8 cellular contexts compared by ENCODE assay signal in genomic region chr11:134125507-134125906, GRCh38. TPM values are rescaled to one million over a fixed set of nuclear protein-coding genes. Genes with fewer than 3 reads are reported as not detected.
DNase-seq lines count a peak whose midpoint lies in the region; ATAC-seq, FAIRE-seq and TF ChIP-seq lines count a peak whose summit lies in the region.
"Had no signal": no experiment of that assay in that cellular context is flagged by ENCODE, and none has a peak within 500 bp of the region (broad histone marks: within the 10 kb centered on the region; RNA-seq: fewer than 3 reads in every experiment).

No MANE protein-coding gene starts in this region.

- no peaks in the 10 kb centered on the region for H3K9me3 ChIP-seq in muscle layer of duodenum (ENCODE audit: control insufficient read depth in 1 of 2, low read length in 2 of 2)
- no peaks in the 10 kb centered on the region for H3K9me3 ChIP-seq in thyroid gland

- H3K4me3 Mint-ChIP-seq in endothelial cell (ENCODE audit: unreplicated experiment): peak overlapping the region; percentile 87

- H3K4me1 ChIP-seq in muscle layer of duodenum (ENCODE audit: control insufficient read depth in 1 of 2, insufficient read depth in 2 of 2, low read length in 2 of 2) (peaks cover 6 to 32% of the 10 kb centered on the region in 2 donors), thyroid gland (peaks cover 4 to 5% of the 10 kb centered on the region in 2 donors)

- H3K4me1 Mint-ChIP-seq in endothelial cell (ENCODE audit: unreplicated experiment): peaks cover 78% of the 10 kb centered on the region

- DNase-seq in endothelial cell (ENCODE audit: low spot score) (no peak), thyroid gland (no peak), D721Med (ENCODE audit: insufficient read length, low spot score) (no peak), 8988T (no peak)
- DNase-seq in activated CD4-positive, alpha-beta T cell treated with anti-CD3 and anti-CD28 coated beads, Interleukin-2, amount 50 U/mL, for 1 hour: no peak

- FAIRE-seq in D721Med (lab: Jason Lieb, UNC): no peak
- FAIRE-seq: colon had no signal

- H3K36me3 ChIP-seq in muscle layer of duodenum (ENCODE audit: control insufficient read depth in 1 of 2, insufficient read depth in 2 of 2, low read length in 2 of 2) (peaks cover 0 to 1% of the 10 kb centered on the region in 2 donors), thyroid gland (no peaks in the 10 kb centered on the region)

- ATAC-seq in SK-N-SH treated with all-trans-retinoic acid at 6 μM for 48 hours: peak; percentile 29

- H3K4me3 ChIP-seq in muscle layer of duodenum (ENCODE audit: low read depth in 1 of 2, low read length in 2 of 2) (peak overlapping the region; percentile 52 to 64), thyroid gland (replicated peaks in 1 of 3) (no peak overlapping the region)

- peaks cover 31% of the 10 kb centered on the region for H3K36me3 Mint-ChIP-seq in endothelial cell (ENCODE audit: low read depth, unreplicated experiment)

- TF ChIP-seq CTCF in endothelial cell (IDR thresholded peaks at IDR 0.05; ENCODE audit: unreplicated experiment) (no peak), thyroid gland (IDR thresholded peaks at IDR 0.05) (no peak), D721Med (IDR thresholded peaks at IDR 0.05; ENCODE audit: insufficient read depth, missing control alignments) (no peak)

- TF ChIP-seq POLR2A in thyroid gland (IDR thresholded peaks at IDR 0.05): no peak

- H3K27me3 Mint-ChIP-seq in endothelial cell (ENCODE audit: unreplicated experiment): peaks cover 8% of the 10 kb centered on the region

- H3K27ac ChIP-seq in muscle layer of duodenum (ENCODE audit: low read length) (peak overlapping the region; percentile 79), thyroid gland (peak overlapping the region in 2 of 3 donors; percentile 22 to 44)

- peak overlapping the region; percentile 92 for H3K27ac Mint-ChIP-seq in endothelial cell (ENCODE audit: unreplicated experiment)

- H3K9me3 Mint-ChIP-seq in endothelial cell (ENCODE audit: unreplicated experiment): no peaks in the 10 kb centered on the region

- intact Hi-C loops in thyroid gland (cut with DNase I): no loop called here

- H3K27me3 ChIP-seq in muscle layer of duodenum (ENCODE audit: low read depth, low read length) (peaks cover 10% of the 10 kb centered on the region), thyroid gland (no peaks in the 10 kb centered on the region)

- WGBS in thyroid gland, 2 donors: 63 to 74% methylated on average over 9 of the region's 9 CpGs

TF ChIP-seq in SK-N-SH treated with all-trans-retinoic acid at 6 μM for 48 hours, 23 proteins besides CTCF, POLR2A, EP300 and RAD21:
- no peak for TF ChIP-seq ZFP3 (CRISPR knock-in tag; IDR thresholded peaks at IDR 0.05)
- no peak for TF ChIP-seq ISL1 (CRISPR knock-in tag; IDR thresholded peaks at IDR 0.05)
- no peak for TF ChIP-seq TOX (CRISPR knock-in tag; IDR thresholded peaks at IDR 0.05; ENCODE audit: borderline replicate concordance)
- no peak for TF ChIP-seq ZC3H10 (CRISPR knock-in tag; IDR thresholded peaks at IDR 0.05)
- TF ChIP-seq TCF4 (CRISPR knock-in tag; IDR thresholded peaks at IDR 0.05; ENCODE audit: borderline replicate concordance): no peak
- no peak for TF ChIP-seq PPARA (CRISPR knock-in tag; IDR thresholded peaks at IDR 0.05; ENCODE audit: borderline replicate concordance)
- TF ChIP-seq ZFP30 (CRISPR knock-in tag; IDR thresholded peaks at IDR 0.05): no peak
- TF ChIP-seq ARNTL (CRISPR knock-in tag; IDR thresholded peaks at IDR 0.05; ENCODE audit: borderline replicate concordance, low read depth): no peak
- no peak for TF ChIP-seq ZNF8 (CRISPR knock-in tag; IDR thresholded peaks at IDR 0.05)
- TF ChIP-seq ESRRG (CRISPR knock-in tag; IDR thresholded peaks at IDR 0.05): no peak
- TF ChIP-seq CSRNP3 (CRISPR knock-in tag; IDR thresholded peaks at IDR 0.05): no peak
- TF ChIP-seq ZNF565 (CRISPR knock-in tag; conservative IDR thresholded peaks at IDR 0.05; ENCODE audit: low read depth): no peak
- TF ChIP-seq CREB5 (CRISPR knock-in tag; IDR thresholded peaks at IDR 0.05; ENCODE audit: low read depth): no peak
- TF ChIP-seq RARB (CRISPR knock-in tag; IDR thresholded peaks at IDR 0.05): no peak

RNA-seq across cellular contexts. Expression of gene JAM3, which starts 56.6 kb away (rescaled TPM):
- total RNA-seq in endothelial cell (ENCODE audit: unreplicated experiment): 438 TPM
- 10 to 100 TPM; 13.3 to 36.0 (median 16.8) TPM for total RNA-seq in thyroid gland

Comparison
In these comparisons a context has a peak if more than half of its experiments do, and no peak if none do; other contexts are left out.
1. H3K4me3 ChIP-seq: peak in muscle layer of duodenum (2 of 2); none in thyroid gland (0 of 3).
2. RNA of gene JAM3, which starts 56.6 kb away (total RNA-seq): 438 TPM in endothelial cell (single experiment); 13.3 to 36.0 TPM in thyroid gland; every median in the first group is over 10 times any median in the second.